ENCODE assay signal across 23 cellular contexts in genomic region chr12:70292017-70292776, GRCh38. TPM values are rescaled to one million over a fixed set of nuclear protein-coding genes. Genes with fewer than 3 reads are reported as not detected.
A peak's percentile ranks its signal among the peaks of the same experiment; 100 is the strongest.
DNase-seq lines count a peak whose midpoint lies in the region; ATAC-seq and TF ChIP-seq lines count a peak whose summit lies in the region.
"Had no signal": no experiment of that assay in that cellular context is flagged by ENCODE, and none has a peak within 500 bp of the region (broad histone marks: within the 10 kb centered on the region; RNA-seq: fewer than 3 reads in every experiment).

No MANE protein-coding gene starts in this region.

- ATAC-seq in GM23338 (no peak), GM18511 (IDR thresholded peaks at IDR 0.05; ENCODE audit: unreplicated experiment) (no peak)
- ATAC-seq in naive thymus-derived CD8-positive, alpha-beta T cell = no peak
- ATAC-seq: CD8-positive, alpha-beta T cell; Right ventricle myocardium inferior had no signal

- H3K9me2 ChIP-seq in GM23338 (ENCODE audit: insufficient read depth) = no peaks in the 10 kb centered on the region

- H4K20me1 ChIP-seq in GM23338 (replicated peaks; ENCODE audit: insufficient read depth) = 0 out of 2 replicates have a peak, but pooled peaks cover 3% of the 10 kb centered on the region

- TF ChIP-seq CTCF in GM23338 (conservative IDR thresholded peaks at IDR 0.05; ENCODE audit: low read depth in 2 of 2) (no peak), chondrocyte (IDR thresholded peaks at IDR 0.05) (no peak)

- peaks cover 93% of the 10 kb centered on the region for H3K79me2 ChIP-seq in GM23338 (replicated peaks; ENCODE audit: insufficient read depth)

- peaks cover 75% of the 10 kb centered on the region for H3K36me3 Mint-ChIP-seq in activated T-cell treated with anti-CD3 and anti-CD28 coated beads, Interleukin-2, amount 50 U/mL, for 24 hours (ENCODE audit: low read depth)
- peaks cover 13% of the 10 kb centered on the region; the same call in 2 of the 3 replicates for H3K36me3 Mint-ChIP-seq in GM23338 (ENCODE audit: low read depth)
- H3K36me3 Mint-ChIP-seq in chondrocyte (ENCODE audit: low read depth) = peaks cover 3% of the 10 kb centered on the region
- peaks cover 8 to 56% (median 28%) of the 10 kb centered on the region in 3 donors for H3K36me3 Mint-ChIP-seq in naive thymus-derived CD8-positive, alpha-beta T cell

- no peaks in the 10 kb centered on the region for H3K27me3 ChIP-seq in GM23338 (ENCODE audit: insufficient read depth)

- POLR2A ChIA-PET in naive thymus-derived CD8-positive, alpha-beta T cell (lab: Charles Lee) = no interaction called here

- peaks cover 60% of the 10 kb centered on the region for H3K4me1 Mint-ChIP-seq in activated T-cell treated with anti-CD3 and anti-CD28 coated beads, Interleukin-2, amount 50 U/mL, for 24 hours (ENCODE audit: low read depth)
- H3K4me1 Mint-ChIP-seq in GM23338 (peaks cover 36% of the 10 kb centered on the region), chondrocyte (ENCODE audit: low read depth) (peaks cover 26% of the 10 kb centered on the region)
- H3K4me1 Mint-ChIP-seq in naive thymus-derived CD8-positive, alpha-beta T cell = peaks cover 31 to 59% (median 52%) of the 10 kb centered on the region in 4 donors

- H3K27ac ChIP-seq in GM23338 (ENCODE audit: low read depth) = no peak overlapping the region

- H3K27ac Mint-ChIP-seq in activated T-cell treated with anti-CD3 and anti-CD28 coated beads, Interleukin-2, amount 50 U/mL, for 24 hours = peak overlapping the region; percentile 50
- H3K27ac Mint-ChIP-seq in GM23338 (no peak overlapping the region), chondrocyte (ENCODE audit: unreplicated experiment) (peak overlapping the region; percentile 3)
- peak overlapping the region in 6 of 10 donors; percentile 1 to 67 (median 14) for H3K27ac Mint-ChIP-seq in naive thymus-derived CD8-positive, alpha-beta T cell
- H3K27ac Mint-ChIP-seq: CD8-positive, alpha-beta T cell; HFFc6 had no signal

- H2AFZ ChIP-seq in GM23338 = no peak overlapping the region

- no peak for DNase-seq in activated T-cell treated with anti-CD3 and anti-CD28 coated beads, Interleukin-2, amount 50 U/mL, for 24 hours
- no peak for DNase-seq in activated T-cell treated with anti-CD3 and anti-CD28 coated beads, Interleukin-2, amount 50 U/mL, for 1 hour
- peak; percentile 45 for DNase-seq in GM23338 (ENCODE audit: low spot score)
- no peak for DNase-seq in chondrocyte (ENCODE audit: low spot score)
- DNase-seq in naive thymus-derived CD8-positive, alpha-beta T cell = no peak
- DNase-seq in T-helper 1 cell = no peak
- no peak for DNase-seq in NCI-H146 treated with DMSO at 0.1 percent for 48 hours (lab: John Stamatoyannopoulos, UW; ENCODE audit: unreplicated experiment)
- DNase-seq: AML-193; C1 segment of cervical spinal cord; CD8-positive, alpha-beta T cell; DMS153; H7; HFFc6; MM.1S; NCI-H1048; NCI-H1417 treated with DMSO at 0.1 percent for 48 hours; NCI-H187 treated with DMSO at 0.1 percent for 48 hours; NCI-H2107; NCI-H446 treated with DMSO at 0.1 percent for 48 hours; NCI-H526 treated with DMSO at 0.1 percent for 48 hours; OCI-M1 had no signal

- no peak overlapping the region for H3K4me3 Mint-ChIP-seq in activated T-cell treated with anti-CD3 and anti-CD28 coated beads, Interleukin-2, amount 50 U/mL, for 24 hours
- H3K4me3 Mint-ChIP-seq in GM23338 = no peak overlapping the region
- no peak overlapping the region for H3K4me3 Mint-ChIP-seq in chondrocyte (ENCODE audit: unreplicated experiment)
- no peak overlapping the region for H3K4me3 Mint-ChIP-seq in naive thymus-derived CD8-positive, alpha-beta T cell
- H3K4me3 Mint-ChIP-seq: CD8-positive, alpha-beta T cell; HFFc6 had no signal

- H3K36me3 ChIP-seq in GM23338 (ENCODE audit: insufficient read depth) = no peaks in the 10 kb centered on the region

- H3K4me1 ChIP-seq in GM23338 (ENCODE audit: insufficient read depth) = peaks cover 35% of the 10 kb centered on the region

- H3K4me3 ChIP-seq in GM23338 = no peak overlapping the region

- H3F3A ChIP-seq in GM23338 (replicated peaks; ENCODE audit: low read depth) = no peaks in the 10 kb centered on the region

- H3K9me3 Mint-ChIP-seq in activated T-cell treated with anti-CD3 and anti-CD28 coated beads, Interleukin-2, amount 50 U/mL, for 24 hours = no peaks in the 10 kb centered on the region
- H3K9me3 Mint-ChIP-seq in GM23338 = no peaks in the 10 kb centered on the region
- no peaks in the 10 kb centered on the region for H3K9me3 Mint-ChIP-seq in chondrocyte (ENCODE audit: low read depth)
- H3K9me3 Mint-ChIP-seq in naive thymus-derived CD8-positive, alpha-beta T cell = peaks cover 0 to 2% (median 0%) of the 10 kb centered on the region in 9 donors
- H3K9me3 Mint-ChIP-seq: CD8-positive, alpha-beta T cell; HFFc6 had no signal

- H3K4me2 ChIP-seq in GM23338 = no peak overlapping the region

- H3K27me3 Mint-ChIP-seq in activated T-cell treated with anti-CD3 and anti-CD28 coated beads, Interleukin-2, amount 50 U/mL, for 24 hours = no peaks in the 10 kb centered on the region
- H3K27me3 Mint-ChIP-seq in GM23338 (ENCODE audit: insufficient read depth, low read depth, poor library complexity) (no peaks in the 10 kb centered on the region), chondrocyte (ENCODE audit: low read depth) (no peaks in the 10 kb centered on the region)
- no peaks in the 10 kb centered on the region for H3K27me3 Mint-ChIP-seq in naive thymus-derived CD8-positive, alpha-beta T cell

TF ChIP-seq in GM23338, 12 proteins besides CTCF, POLR2A, EP300 and RAD21:
- TF ChIP-seq ZNF114 (CRISPR knock-in tag; IDR thresholded peaks at IDR 0.05) (no peak), EZH2 (IDR thresholded peaks at IDR 0.05; ENCODE audit: low read depth, unreplicated experiment) (no peak), ZNF462 (CRISPR knock-in tag; IDR thresholded peaks at IDR 0.05) (peak; percentile 34; the same call in 1 of the 2 replicates)

RNA-seq across cellular contexts. Expression of gene CNOT2, which starts 49.0 kb away (rescaled TPM):
- 124 and 152 TPM in 2 replicates for total RNA-seq in GM23338 (2014; rRNA removed; shearing (Covaris generic))
- polyA plus RNA-seq in GM23338 (2016; fragmentation: Nextera tagmentation; extraction: Ambion mirVana) = 80.2 and 110 TPM in 2 replicates
- total RNA-seq in chondrocyte = 48.7 to 67.2 TPM (median 51.6 TPM) in 3 replicates
- total RNA-seq in naive thymus-derived CD8-positive, alpha-beta T cell = 100 to 1,000 TPM; 140 to 143 TPM
- 100 to 1,000 TPM; 110 to 124 (median 119) TPM for polyA plus RNA-seq in naive thymus-derived CD8-positive, alpha-beta T cell
